Comparison of ENCODE assay signal across 19 cellular contexts in the genomic region with DNA sequence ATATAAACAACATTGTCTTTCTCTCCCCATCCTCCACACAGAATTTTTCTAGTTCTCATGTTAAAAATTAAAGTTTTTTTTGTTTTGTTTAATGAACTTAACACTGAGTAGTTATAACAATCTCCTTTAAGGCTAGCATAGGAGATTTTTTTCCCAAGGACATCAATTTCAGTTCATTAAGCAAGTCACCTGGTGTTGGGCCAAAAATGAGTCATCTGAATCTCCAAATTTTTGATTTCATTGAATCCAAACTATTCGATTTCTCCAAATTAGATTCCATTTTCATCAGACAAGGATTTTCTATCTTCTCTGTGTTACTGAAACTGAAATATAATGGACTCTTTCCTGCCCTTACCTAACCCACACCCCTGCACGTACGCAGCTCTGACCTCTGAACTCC.
DNase-seq lines count a peak whose midpoint lies in the region; ATAC-seq, FAIRE-seq and TF ChIP-seq lines count a peak whose summit lies in the region.
"Had no signal": no experiment of that assay in that cellular context is flagged by ENCODE, and none has a peak within 500 bp of the region (broad histone marks: within the 10 kb centered on the region; RNA-seq: fewer than 3 reads in every experiment).

No MANE protein-coding gene starts in this region.

- no peaks in the 10 kb centered on the region for H4K20me1 ChIP-seq in PC-3 (ENCODE audit: low read length)
- no peaks in the 10 kb centered on the region for H4K20me1 ChIP-seq in K562 (replicated peaks; ENCODE audit: control insufficient read depth, insufficient read depth, low read length)

- no peak overlapping the region for H3K27ac ChIP-seq in PC-3 (ENCODE audit: low read length)
- no peak overlapping the region for H3K27ac ChIP-seq in K562 (ENCODE audit: extremely low read depth, low read depth, low read length)
- H3K27ac ChIP-seq in substantia nigra (ENCODE audit: low read depth, low read length, poor library complexity, severe bottlenecking), result no peak overlapping the region
- H3K27ac ChIP-seq: A549, HL-60 had no signal

- no peaks in the 10 kb centered on the region for H3K4me1 ChIP-seq in PC-3 (ENCODE audit: insufficient read depth, low read length)
- no peaks in the 10 kb centered on the region for H3K4me1 ChIP-seq in K562 (replicated peaks in 1 of 2; ENCODE audit: control insufficient read depth in 2 of 2, insufficient read depth in 2 of 2, low read length in 2 of 2)
- H3K4me1 ChIP-seq: A549 had no signal

- H3F3A ChIP-seq in PC-3 (ENCODE audit: low read length, unreplicated experiment), result no peaks in the 10 kb centered on the region

- no peak for TF ChIP-seq POLR2A in K562 (conservative IDR thresholded peaks at IDR 0.05)

- H3K27me3 ChIP-seq in PC-3 (ENCODE audit: low read length), result no peaks in the 10 kb centered on the region
- no peaks in the 10 kb centered on the region for H3K27me3 ChIP-seq in K562 (ENCODE audit: control insufficient read depth in 2 of 2, insufficient read depth in 2 of 2, low read length in 2 of 2)

- H3K36me3 ChIP-seq in PC-3 (ENCODE audit: low read depth, low read length) (no peaks in the 10 kb centered on the region), K562 (ENCODE audit: control insufficient read depth, insufficient read depth, low read length) (no peaks in the 10 kb centered on the region)

- H3K79me2 ChIP-seq in PC-3 (ENCODE audit: low read length), result no peaks in the 10 kb centered on the region
- no peaks in the 10 kb centered on the region for H3K79me2 ChIP-seq in K562 (ENCODE audit: control insufficient read depth, insufficient read depth, low read length)

- no peaks in the 10 kb centered on the region for H3K9me2 ChIP-seq in PC-3 (replicated peaks; ENCODE audit: low read length)

- BruUV-seq in PC-3 (replicated peaks; lab: Mats Ljungman, UMichigan) (no TSS peak), K562 (replicated peaks; lab: Mats Ljungman, UMichigan) (no TSS peak)

- no peak for TF ChIP-seq RAD21 in K562 (CRISPR knock-in tag; conservative IDR thresholded peaks at IDR 0.05 in 1 of 2, IDR thresholded peaks at IDR 0.05 in 1 of 2)

- H3K9ac ChIP-seq in PC-3 (ENCODE audit: low read length), result no peak overlapping the region
- H3K9ac ChIP-seq in K562 (ENCODE audit: insufficient read depth in 1 of 2, low read depth in 2 of 2, low read length in 2 of 2), result no peak overlapping the region

- no peak for FAIRE-seq in K562 (lab: Jason Lieb, UNC)
- FAIRE-seq: A549, D721Med, G401.6, GM12891 had no signal

- CTCF ChIA-PET in PC-3 (lab: Charles Lee), result no interaction called here
- CTCF ChIA-PET in K562 (lab: Yijun Ruan, JAX; ENCODE audit: low intra/inter-chr PET ratio), result no interaction called here

- no peak overlapping the region for H3K4me2 ChIP-seq in PC-3 (ENCODE audit: low read length)
- no peak overlapping the region for H3K4me2 ChIP-seq in K562 (ENCODE audit: insufficient read depth, low read length)
- H3K4me2 ChIP-seq: A549 had no signal

- H3K9me3 ChIP-seq in PC-3 (ENCODE audit: low read length) (no peaks in the 10 kb centered on the region), K562 (replicated peaks; ENCODE audit: control insufficient read depth, insufficient read depth, low read depth, low read length) (no peaks in the 10 kb centered on the region)
- H3K9me3 ChIP-seq: A549 had no signal

- in situ Hi-C loops in K562 (cut with MboI), result no loop called here

- 3% methylated on average over 3 of the region's 3 CpGs for WGBS in K562 (ENCODE audit: insufficient coverage, low coverage, missing lambda C conversion rate)

- no peak for TF ChIP-seq CTCF in PC-3 (conservative IDR thresholded peaks at IDR 0.05; ENCODE audit: low read depth, low read length)
- TF ChIP-seq CTCF in K562 (IDR thresholded peaks at IDR 0.05 in 2 of 3, conservative IDR thresholded peaks at IDR 0.05 in 1 of 3; ENCODE audit: insufficient read depth in 2 of 3, low read depth in 1 of 3, low read length in 3 of 3), result no peak

- intact Hi-C loops in PC-3 (cut with micrococcal nuclease), result no loop called here
- intact Hi-C loops in K562 (cut with micrococcal nuclease), result no loop called here
- intact Hi-C loops in left ventricle myocardium superior (cut with micrococcal nuclease), result no loop called here

- no peak for TF ChIP-seq EP300 in K562 (IDR thresholded peaks at IDR 0.05; ENCODE audit: low read length)

- ATAC-seq in PC-3, result no peak
- ATAC-seq in K562, result no peak
- no peak for ATAC-seq in GM19395 (IDR thresholded peaks at IDR 0.05; ENCODE audit: unreplicated experiment)
- no peak for ATAC-seq in left ventricle myocardium superior
- ATAC-seq: A549; CD8-positive, alpha-beta T cell had no signal

- no peaks in the 10 kb centered on the region for H3K9me1 ChIP-seq in K562 (ENCODE audit: control insufficient read depth, insufficient read depth, low read length)

- H2AFZ ChIP-seq in PC-3 (ENCODE audit: low read length) (no peak overlapping the region), K562 (ENCODE audit: low read depth, low read length) (no peak overlapping the region)

- H3K4me3 ChIP-seq in PC-3 (ENCODE audit: low read length) (no peak overlapping the region), K562 (no peak overlapping the region)
- H3K4me3 ChIP-seq: A549 had no signal

- DNase-seq in PC-3 (peak; percentile 6), K562 (ENCODE audit: extremely low read depth in 1 of 4, low spot score in 3 of 4) (no peak), fibroblast of peridontal ligament (ENCODE audit: extremely low read depth) (peak; percentile 54), left ventricle myocardium superior (no peak), substantia nigra (lab: John Stamatoyannopoulos, UW) (no peak), SW 1271 (lab: John Stamatoyannopoulos, UW) (no peak)
- DNase-seq: CD8-positive, alpha-beta T cell; COR-L47; DMS153; DMS79 treated with DMSO at 0.1 percent for 48 hours; EL; HCEC 1CT; HFFc6 had no signal

- POLR2A ChIA-PET in PC-3 (lab: Charles Lee; ENCODE audit: unreplicated experiment) (no interaction called here), K562 (lab: Yijun Ruan, JAX) (no interaction called here)

TF ChIP-seq in K562, 482 proteins besides CTCF, POLR2A, EP300 and RAD21:
- TF ChIP-seq STAG1 (CRISPR knock-in tag; IDR thresholded peaks at IDR 0.05; ENCODE audit: borderline replicate concordance) (no peak), CBX3 (IDR thresholded peaks at IDR 0.05; ENCODE audit: borderline replicate concordance in 1 of 2, low read length in 2 of 2) (no peak), NR2C1 (IDR thresholded peaks at IDR 0.05) (0 out of 2 replicates have a peak, but pooled peaks have one; percentile 20), NR2C1 (tag; IDR thresholded peaks at IDR 0.05) (no peak), ATF1 (CRISPR knock-in tag; IDR thresholded peaks at IDR 0.05) (no peak), ATF1 (tag; IDR thresholded peaks at IDR 0.05) (no peak)
- TF ChIP-seq, protein P1, sequence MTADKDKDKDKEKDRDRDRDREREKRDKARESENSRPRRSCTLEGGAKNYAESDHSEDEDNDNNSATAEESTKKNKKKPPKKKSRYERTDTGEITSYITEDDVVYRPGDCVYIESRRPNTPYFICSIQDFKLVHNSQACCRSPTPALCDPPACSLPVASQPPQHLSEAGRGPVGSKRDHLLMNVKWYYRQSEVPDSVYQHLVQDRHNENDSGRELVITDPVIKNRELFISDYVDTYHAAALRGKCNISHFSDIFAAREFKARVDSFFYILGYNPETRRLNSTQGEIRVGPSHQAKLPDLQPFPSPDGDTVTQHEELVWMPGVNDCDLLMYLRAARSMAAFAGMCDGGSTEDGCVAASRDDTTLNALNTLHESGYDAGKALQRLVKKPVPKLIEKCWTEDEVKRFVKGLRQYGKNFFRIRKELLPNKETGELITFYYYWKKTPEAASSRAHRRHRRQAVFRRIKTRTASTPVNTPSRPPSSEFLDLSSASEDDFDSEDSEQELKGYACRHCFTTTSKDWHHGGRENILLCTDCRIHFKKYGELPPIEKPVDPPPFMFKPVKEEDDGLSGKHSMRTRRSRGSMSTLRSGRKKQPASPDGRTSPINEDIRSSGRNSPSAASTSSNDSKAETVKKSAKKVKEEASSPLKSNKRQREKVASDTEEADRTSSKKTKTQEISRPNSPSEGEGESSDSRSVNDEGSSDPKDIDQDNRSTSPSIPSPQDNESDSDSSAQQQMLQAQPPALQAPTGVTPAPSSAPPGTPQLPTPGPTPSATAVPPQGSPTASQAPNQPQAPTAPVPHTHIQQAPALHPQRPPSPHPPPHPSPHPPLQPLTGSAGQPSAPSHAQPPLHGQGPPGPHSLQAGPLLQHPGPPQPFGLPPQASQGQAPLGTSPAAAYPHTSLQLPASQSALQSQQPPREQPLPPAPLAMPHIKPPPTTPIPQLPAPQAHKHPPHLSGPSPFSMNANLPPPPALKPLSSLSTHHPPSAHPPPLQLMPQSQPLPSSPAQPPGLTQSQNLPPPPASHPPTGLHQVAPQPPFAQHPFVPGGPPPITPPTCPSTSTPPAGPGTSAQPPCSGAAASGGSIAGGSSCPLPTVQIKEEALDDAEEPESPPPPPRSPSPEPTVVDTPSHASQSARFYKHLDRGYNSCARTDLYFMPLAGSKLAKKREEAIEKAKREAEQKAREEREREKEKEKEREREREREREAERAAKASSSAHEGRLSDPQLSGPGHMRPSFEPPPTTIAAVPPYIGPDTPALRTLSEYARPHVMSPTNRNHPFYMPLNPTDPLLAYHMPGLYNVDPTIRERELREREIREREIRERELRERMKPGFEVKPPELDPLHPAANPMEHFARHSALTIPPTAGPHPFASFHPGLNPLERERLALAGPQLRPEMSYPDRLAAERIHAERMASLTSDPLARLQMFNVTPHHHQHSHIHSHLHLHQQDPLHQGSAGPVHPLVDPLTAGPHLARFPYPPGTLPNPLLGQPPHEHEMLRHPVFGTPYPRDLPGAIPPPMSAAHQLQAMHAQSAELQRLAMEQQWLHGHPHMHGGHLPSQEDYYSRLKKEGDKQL (CRISPR knock-in tag; IDR thresholded peaks at IDR 0.05; ENCODE audit: borderline replicate concordance), result no peak
- TF ChIP-seq, protein P2, sequence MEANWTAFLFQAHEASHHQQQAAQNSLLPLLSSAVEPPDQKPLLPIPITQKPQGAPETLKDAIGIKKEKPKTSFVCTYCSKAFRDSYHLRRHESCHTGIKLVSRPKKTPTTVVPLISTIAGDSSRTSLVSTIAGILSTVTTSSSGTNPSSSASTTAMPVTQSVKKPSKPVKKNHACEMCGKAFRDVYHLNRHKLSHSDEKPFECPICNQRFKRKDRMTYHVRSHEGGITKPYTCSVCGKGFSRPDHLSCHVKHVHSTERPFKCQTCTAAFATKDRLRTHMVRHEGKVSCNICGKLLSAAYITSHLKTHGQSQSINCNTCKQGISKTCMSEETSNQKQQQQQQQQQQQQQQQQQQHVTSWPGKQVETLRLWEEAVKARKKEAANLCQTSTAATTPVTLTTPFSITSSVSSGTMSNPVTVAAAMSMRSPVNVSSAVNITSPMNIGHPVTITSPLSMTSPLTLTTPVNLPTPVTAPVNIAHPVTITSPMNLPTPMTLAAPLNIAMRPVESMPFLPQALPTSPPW (CRISPR knock-in tag; IDR thresholded peaks at IDR 0.05), result no peak
TF ChIP-seq in K562: peak in this region for 1.

Comparison
In these comparisons a context has a peak if more than half of its experiments do, and no peak if none do; other contexts are left out.
1. DNase-seq: peak in PC-3 (single experiment) and fibroblast of peridontal ligament (single experiment); none in K562 (0 of 4), left ventricle myocardium superior (single experiment), substantia nigra (0 of 49) and SW 1271 (0 of 2).